ENCODE assay signal across 16 cellular contexts in genomic region chr17:14092808-14093207, GRCh38. TPM values are rescaled to one million over a fixed set of nuclear protein-coding genes. Genes with fewer than 3 reads are reported as not detected.
DNase-seq lines count a peak whose midpoint lies in the region; ATAC-seq and TF ChIP-seq lines count a peak whose summit lies in the region.
"Had no signal": no experiment of that assay in that cellular context is flagged by ENCODE, and none has a peak within 500 bp of the region (broad histone marks: within the 10 kb centered on the region; RNA-seq: fewer than 3 reads in every experiment).

No MANE protein-coding gene starts in this region.

- H3K36me3 Mint-ChIP-seq in activated naive CD8-positive, alpha-beta T cell = peaks cover 17% of the 10 kb centered on the region
- H3K36me3 Mint-ChIP-seq in activated naive CD8-positive, alpha-beta T cell treated with anti-CD3 and anti-CD28 coated beads for 36 hours = peaks cover 24% of the 10 kb centered on the region
- H3K36me3 Mint-ChIP-seq in glutamatergic neuron (ENCODE audit: unreplicated experiment) = no peaks in the 10 kb centered on the region
- H3K36me3 Mint-ChIP-seq in neural progenitor cell = no peaks in the 10 kb centered on the region

- no peak overlapping the region for H3K9ac ChIP-seq in neural progenitor cell

- peaks cover 16% of the 10 kb centered on the region for H3K79me2 ChIP-seq in neural progenitor cell (ENCODE audit: low read depth)

- no peaks in the 10 kb centered on the region for H3K27me3 ChIP-seq in upper lobe of left lung
- H3K27me3 ChIP-seq in neural progenitor cell = no peaks in the 10 kb centered on the region
- H3K27me3 ChIP-seq: BE2C had no signal

- no peaks in the 10 kb centered on the region for H3K9me3 Mint-ChIP-seq in activated naive CD8-positive, alpha-beta T cell (ENCODE audit: low read depth)
- no peaks in the 10 kb centered on the region for H3K9me3 Mint-ChIP-seq in activated naive CD8-positive, alpha-beta T cell treated with anti-CD3 and anti-CD28 coated beads for 36 hours
- no peaks in the 10 kb centered on the region for H3K9me3 Mint-ChIP-seq in glutamatergic neuron (ENCODE audit: unreplicated experiment)
- H3K9me3 Mint-ChIP-seq in neural progenitor cell = no peaks in the 10 kb centered on the region
- H3K9me3 Mint-ChIP-seq: CD4-positive, alpha-beta T cell; IgD-negative memory B cell had no signal

- H3K4me3 ChIP-seq in upper lobe of left lung (no peak overlapping the region), neural progenitor cell (no peak overlapping the region)

- no peak for DNase-seq in activated naive CD8-positive, alpha-beta T cell treated with anti-CD3 and anti-CD28 coated beads for 36 hours
- peak; percentile 20 for DNase-seq in LoVo (ENCODE audit: low spot score)
- DNase-seq in glutamatergic neuron = no peak
- no peak for DNase-seq in NCI-H345 treated with DMSO at 0.1 percent for 48 hours (lab: John Stamatoyannopoulos, UW; ENCODE audit: unreplicated experiment)
- no peak for DNase-seq in upper lobe of left lung
- no peak for DNase-seq in neural progenitor cell (ENCODE audit: low spot score)
- DNase-seq: BE2C; CD4-positive, alpha-beta T cell; Karpas-422; NCI-H1092 treated with DMSO at 0.1 percent for 48 hours; NCI-H2081; SIG-M5 had no signal

- peaks cover 3% of the 10 kb centered on the region for H4K20me1 ChIP-seq in neural progenitor cell (ENCODE audit: low read depth)

- H3K9me3 ChIP-seq in upper lobe of left lung (no peaks in the 10 kb centered on the region), neural progenitor cell (ENCODE audit: low read depth) (no peaks in the 10 kb centered on the region)
- H3K9me3 ChIP-seq: BE2C had no signal

- no peak for ATAC-seq in upper lobe of left lung (ENCODE audit: low FRiP score in 2 of 2)

- no peak for TF ChIP-seq POLR2A in upper lobe of left lung (IDR thresholded peaks at IDR 0.05)

- no peaks in the 10 kb centered on the region for H3K27me3 Mint-ChIP-seq in activated naive CD8-positive, alpha-beta T cell
- no peaks in the 10 kb centered on the region for H3K27me3 Mint-ChIP-seq in activated naive CD8-positive, alpha-beta T cell treated with anti-CD3 and anti-CD28 coated beads for 36 hours
- no peaks in the 10 kb centered on the region for H3K27me3 Mint-ChIP-seq in glutamatergic neuron (ENCODE audit: unreplicated experiment)
- H3K27me3 Mint-ChIP-seq in neural progenitor cell (ENCODE audit: insufficient read depth, low read depth) = no peaks in the 10 kb centered on the region
- H3K27me3 Mint-ChIP-seq: CD4-positive, alpha-beta T cell; IgD-negative memory B cell had no signal

- TF ChIP-seq CTCF in glutamatergic neuron (IDR thresholded peaks at IDR 0.05; ENCODE audit: partially characterized antibody, unreplicated experiment) = no peak
- TF ChIP-seq CTCF in upper lobe of left lung (IDR thresholded peaks at IDR 0.05) = no peak
- TF ChIP-seq CTCF in neural progenitor cell (IDR thresholded peaks at IDR 0.05) = no peak

- no peak overlapping the region for H3K4me3 Mint-ChIP-seq in activated naive CD8-positive, alpha-beta T cell
- no peak overlapping the region for H3K4me3 Mint-ChIP-seq in activated naive CD8-positive, alpha-beta T cell treated with anti-CD3 and anti-CD28 coated beads for 36 hours
- H3K4me3 Mint-ChIP-seq in glutamatergic neuron (ENCODE audit: unreplicated experiment) (no peak overlapping the region), neural progenitor cell (no peak overlapping the region)
- H3K4me3 Mint-ChIP-seq: CD4-positive, alpha-beta T cell; IgD-negative memory B cell had no signal

- H3K27ac ChIP-seq in upper lobe of left lung (no peak overlapping the region), neural progenitor cell (no peak overlapping the region)
- H3K27ac ChIP-seq: HL-60, RWPE1 had no signal

- H3K27ac Mint-ChIP-seq in activated naive CD8-positive, alpha-beta T cell = peak overlapping the region; percentile 12
- H3K27ac Mint-ChIP-seq in activated naive CD8-positive, alpha-beta T cell treated with anti-CD3 and anti-CD28 coated beads for 36 hours = no peak overlapping the region
- peak overlapping the region; percentile 44 for H3K27ac Mint-ChIP-seq in glutamatergic neuron (ENCODE audit: unreplicated experiment)
- H3K27ac Mint-ChIP-seq in neural progenitor cell = no peak overlapping the region
- H3K27ac Mint-ChIP-seq: CD4-positive, alpha-beta T cell; IgD-negative memory B cell had no signal

- H3K4me1 ChIP-seq in upper lobe of left lung (peaks cover 0 to 14% (median 9%) of the 10 kb centered on the region in 4 donors), neural progenitor cell (peaks cover 4% of the 10 kb centered on the region)
- H3K4me1 ChIP-seq: BE2C had no signal

- no peaks in the 10 kb centered on the region for H3F3A ChIP-seq in neural progenitor cell (ENCODE audit: low read depth)

- H3K4me2 ChIP-seq in neural progenitor cell = no peak overlapping the region

- H2AFZ ChIP-seq in neural progenitor cell (replicated peaks) = no peak overlapping the region

- H3K4me1 Mint-ChIP-seq in activated naive CD8-positive, alpha-beta T cell (ENCODE audit: low read depth) = peaks cover 77% of the 10 kb centered on the region
- peaks cover 46% of the 10 kb centered on the region for H3K4me1 Mint-ChIP-seq in activated naive CD8-positive, alpha-beta T cell treated with anti-CD3 and anti-CD28 coated beads for 36 hours
- H3K4me1 Mint-ChIP-seq in glutamatergic neuron (ENCODE audit: low read depth, unreplicated experiment) (peaks cover 9% of the 10 kb centered on the region), neural progenitor cell (peaks cover 11% of the 10 kb centered on the region)

- TF ChIP-seq EP300 in upper lobe of left lung (IDR thresholded peaks at IDR 0.05) = no peak

- WGBS in upper lobe of left lung, 2 donors = 79 to 86% methylated on average over 1 of the region's 1 CpG

- H3K36me3 ChIP-seq in upper lobe of left lung (no peaks in the 10 kb centered on the region), neural progenitor cell (no peaks in the 10 kb centered on the region)
- H3K36me3 ChIP-seq: BE2C had no signal

RNA-seq across cellular contexts. Expression of gene COX10, which starts 23.5 kb away (rescaled TPM):
- total RNA-seq in activated naive CD8-positive, alpha-beta T cell treated with anti-CD3 and anti-CD28 coated beads for 36 hours = 10 to 100 TPM; 29.6 to 29.7 TPM
- total RNA-seq in glutamatergic neuron (ENCODE audit: unreplicated experiment) (18.7 TPM), upper lobe of left lung (10 to 100 TPM in 5 of 6 donors, 1 to 10 TPM in 1; 6.0 to 26.7 (median 16.3) TPM), neural progenitor cell (ENCODE audit: low replicate concordance) (18.0 and 29.1 TPM in 2 replicates)

Comparison
In these comparisons a context has a peak if more than half of its experiments do, and no peak if none do; other contexts are left out.
1. H3K27ac Mint-ChIP-seq: peak in activated naive CD8-positive, alpha-beta T cell (single experiment) and glutamatergic neuron (single experiment); none in activated naive CD8-positive, alpha-beta T cell treated with anti-CD3 and anti-CD28 coated beads for 36 hours (single experiment) and neural progenitor cell (single experiment).